ENCODE assay signal across 14 cellular contexts in genomic region chr5:181036816-181037364, GRCh38. TPM values are rescaled to one million over a fixed set of nuclear protein-coding genes. Genes with fewer than 3 reads are reported as not detected.
DNase-seq lines count a peak whose midpoint lies in the region; ATAC-seq, FAIRE-seq and TF ChIP-seq lines count a peak whose summit lies in the region.
"Had no signal": no experiment of that assay in that cellular context is flagged by ENCODE, and none has a peak within 500 bp of the region (broad histone marks: within the 10 kb centered on the region; RNA-seq: fewer than 3 reads in every experiment).

No MANE protein-coding gene starts in this region.

- no peak overlapping the region for H3K23ac ChIP-seq in neuronal stem cell (ENCODE audit: low read depth, low read length, poor library complexity)

- peaks cover 5% of the 10 kb centered on the region for H3K4me1 Mint-ChIP-seq in endodermal cell

- peak overlapping the region; percentile 4 for H2BK12ac ChIP-seq in neuronal stem cell (ENCODE audit: low read length)

- peak overlapping the region; percentile 84 for H3K18ac ChIP-seq in neuronal stem cell (ENCODE audit: low read length)

- H3K79me1 ChIP-seq in neuronal stem cell (ENCODE audit: low read depth, low read length) = peaks cover 2% of the 10 kb centered on the region

- ATAC-seq in left cardiac atrium (no peak), HG03342 (IDR thresholded peaks at IDR 0.05; ENCODE audit: unreplicated experiment) (no peak)

- H3K9ac ChIP-seq in endodermal cell (ENCODE audit: extremely low read depth, low read length, poor library complexity, severe bottlenecking) (no peak overlapping the region), neuronal stem cell (ENCODE audit: low read depth, low read length, poor library complexity) (no peak overlapping the region)
- H3K9ac ChIP-seq: BLaER1 had no signal

- no peak overlapping the region for H2BK120ac ChIP-seq in neuronal stem cell (ENCODE audit: low read depth, low read length)

- no peak overlapping the region for H2BK15ac ChIP-seq in neuronal stem cell (ENCODE audit: low read length)

- H3K4me3 ChIP-seq in left ventricle myocardium inferior (no peak overlapping the region), endodermal cell (ENCODE audit: low read length) (no peak overlapping the region), neuronal stem cell (ENCODE audit: low read length in 2 of 2) (no peak overlapping the region)
- H3K4me3 ChIP-seq: BLaER1 had no signal

- H3K4me2 ChIP-seq in neuronal stem cell (ENCODE audit: insufficient read depth, low read length, poor library complexity, severe bottlenecking) = no peak overlapping the region
- H3K4me2 ChIP-seq: BLaER1 had no signal

- no peak overlapping the region for H2AFZ ChIP-seq in neuronal stem cell (ENCODE audit: low read length)

- no peak for TF ChIP-seq CTCF in left ventricle myocardium inferior (IDR thresholded peaks at IDR 0.05; ENCODE audit: borderline replicate concordance)
- TF ChIP-seq CTCF in endodermal cell (conservative IDR thresholded peaks at IDR 0.05) = no peak

- FAIRE-seq in urothelium cell line (lab: Jason Lieb, UNC) = no peak
- FAIRE-seq: H54 had no signal

- H3K27ac ChIP-seq in left ventricle myocardium inferior (replicated peaks) (peak overlapping the region; percentile 11), endodermal cell (ENCODE audit: low read depth, low read length) (no peak overlapping the region), neuronal stem cell (replicated peaks; ENCODE audit: low read length) (no peak overlapping the region)
- H3K27ac ChIP-seq: BLaER1 had no signal

- H3K4me3 Mint-ChIP-seq in endodermal cell = no peak overlapping the region

- H4K8ac ChIP-seq in neuronal stem cell (ENCODE audit: low read depth, low read length) = no peak overlapping the region

- peaks cover 42% of the 10 kb centered on the region for H3K27me3 Mint-ChIP-seq in endodermal cell (ENCODE audit: insufficient read depth)

- H3K14ac ChIP-seq in neuronal stem cell (ENCODE audit: low read length) = peak overlapping the region; percentile 63

- peak overlapping the region; percentile 49 for H4K91ac ChIP-seq in neuronal stem cell (ENCODE audit: low read depth, low read length, poor library complexity)

- H3K36me3 Mint-ChIP-seq in endodermal cell (ENCODE audit: low read depth) = no peaks in the 10 kb centered on the region

- H2BK5ac ChIP-seq in neuronal stem cell (ENCODE audit: low read length) = no peak overlapping the region

- peaks cover 53% of the 10 kb centered on the region for H3K27me3 ChIP-seq in left ventricle myocardium inferior (ENCODE audit: low read depth)
- H3K27me3 ChIP-seq in endodermal cell (ENCODE audit: control insufficient read depth, insufficient read depth, low read length, poor library complexity, severe bottlenecking) = no peaks in the 10 kb centered on the region
- H3K27me3 ChIP-seq in neuronal stem cell (ENCODE audit: control insufficient read depth in 3 of 3, insufficient read depth in 3 of 3, low read depth in 1 of 3, low read length in 3 of 3) = peaks cover 0 to 46% (median 0%) of the 10 kb centered on the region in 3 experiments
- H3K27me3 ChIP-seq: BLaER1 had no signal

- peaks cover 11% of the 10 kb centered on the region for H3K9me3 Mint-ChIP-seq in endodermal cell

- WGBS in endodermal cell (ENCODE audit: insufficient coverage in 1 of 2, insufficient read length in 1 of 2), 2 experiments = 75 to 80% methylated on average over 10 to 13 of the region's 13 CpGs
- WGBS in neuronal stem cell (ENCODE audit: extremely low coverage in 2 of 2, insufficient read length in 2 of 2, insufficient replicate concordance in 1 of 2), 2 donors = no CpG with 5 or more reads among the region's 13 CpGs

- intact Hi-C loops in left ventricle myocardium inferior (cut with micrococcal nuclease) (no loop called here), left cardiac atrium (cut with DNase I) (no loop called here)

- H3K36me3 ChIP-seq in left ventricle myocardium inferior (no peaks in the 10 kb centered on the region), endodermal cell (ENCODE audit: control insufficient read depth, insufficient read depth, low read length) (no peaks in the 10 kb centered on the region), neuronal stem cell (replicated peaks in 1 of 2; ENCODE audit: control insufficient read depth in 2 of 2, insufficient read depth in 2 of 2, low read length in 2 of 2) (no peaks in the 10 kb centered on the region)
- H3K36me3 ChIP-seq: BLaER1 had no signal

- DNase-seq in left ventricle myocardium inferior = no peak
- DNase-seq in left cardiac atrium = no peak
- peak; percentile 44 for DNase-seq in endodermal cell
- DNase-seq in neuronal stem cell (ENCODE audit: low spot score) = no peak
- no peak for DNase-seq in urothelium cell line (ENCODE audit: low spot score)
- DNase-seq in NCI-H748 (lab: John Stamatoyannopoulos, UW; ENCODE audit: unreplicated experiment) = no peak
- DNase-seq: 8988T, AML-193, DMS 273 treated with DMSO at 0.1 percent for 48 hours had no signal

- no peak overlapping the region for H2AK5ac ChIP-seq in neuronal stem cell (ENCODE audit: low read depth, low read length)

- H3K9me3 ChIP-seq in left ventricle myocardium inferior (replicated peaks) (no peaks in the 10 kb centered on the region), endodermal cell (ENCODE audit: control insufficient read depth, low read length) (peaks cover 11% of the 10 kb centered on the region), neuronal stem cell (replicated peaks in 1 of 2; ENCODE audit: control insufficient read depth in 2 of 2, insufficient read depth in 1 of 2, low read depth in 1 of 2, low read length in 2 of 2) (no peaks in the 10 kb centered on the region)

- peaks cover 9% of the 10 kb centered on the region for H3K4me1 ChIP-seq in left ventricle myocardium inferior
- H3K4me1 ChIP-seq in endodermal cell (ENCODE audit: control insufficient read depth, insufficient read depth, low read length) = no peaks in the 10 kb centered on the region
- peaks cover 0 to 9% of the 10 kb centered on the region in 2 donors for H3K4me1 ChIP-seq in neuronal stem cell (ENCODE audit: control insufficient read depth in 2 of 2, insufficient read depth in 1 of 2, low read depth in 1 of 2, low read length in 2 of 2)

- H3K4ac ChIP-seq in neuronal stem cell (ENCODE audit: low read length) = no peak overlapping the region

- H3K27ac Mint-ChIP-seq in endodermal cell = no peak overlapping the region

RNA-seq across cellular contexts. Expression of gene BTNL9, which starts 3.2 kb away (rescaled TPM):
- total RNA-seq in left ventricle myocardium inferior (38.5 TPM), left cardiac atrium (10 to 100 TPM; 31.4 to 34.1 TPM), endodermal cell (not detected)
- polyA plus RNA-seq in endodermal cell (2013, experiment 1 of 2) = 0.18 TPM
- not detected for polyA plus RNA-seq in endodermal cell (2013, experiment 2 of 2)
- polyA plus RNA-seq in neuronal stem cell (2013, experiment 1 of 2) = 0.11 TPM
- 0.21 TPM for polyA plus RNA-seq in neuronal stem cell (2013, experiment 2 of 2)

RNA-seq across cellular contexts. Expression of gene BTNL3, which starts 48.2 kb away (rescaled TPM):
- total RNA-seq in left ventricle myocardium inferior (not detected), left cardiac atrium (under 1 TPM in 1 of 2 donors, not detected in 1; 0.13 TPM), endodermal cell (not detected)
- polyA plus RNA-seq in endodermal cell (2013, experiment 1 of 2) = not detected
- not detected for polyA plus RNA-seq in endodermal cell (2013, experiment 2 of 2)
- polyA plus RNA-seq in neuronal stem cell (2013, experiment 1 of 2) = not detected
- not detected for polyA plus RNA-seq in neuronal stem cell (2013, experiment 2 of 2)
- total RNA-seq: Daoy, HT-29 had no signal

Comparison
In these comparisons a context has a peak if more than half of its experiments do, and no peak if none do; other contexts are left out.
1. RNA of gene BTNL9, which starts 3.2 kb away (total RNA-seq): 38.5 TPM in left ventricle myocardium inferior (single experiment) and 31.4 to 34.1 TPM in left cardiac atrium; not detected in endodermal cell; every median in the first group is over 10 times any median in the second.